ENCODE assay signal across 8 cellular contexts in genomic region chr16:13665876-13666275, GRCh38.
"Had no signal": no experiment of that assay in that cellular context is flagged by ENCODE, and none has a peak within 500 bp of the region (broad histone marks: within the 10 kb centered on the region; RNA-seq: fewer than 3 reads in every experiment).

No MANE protein-coding gene starts in this region.

- DNase-seq: GDM1, GF-D8 had no signal

- FAIRE-seq: G401.6, GM12878, GM12891, GM12892, GM18507, GM19239 had no signal

- H3K4me3 ChIP-seq: GM12878 had no signal

- ATAC-seq: GM12878 had no signal
